ENCODE assay signal across 8 cellular contexts in genomic region chr12:108826807-108827721, GRCh38. TPM values are rescaled to one million over a fixed set of nuclear protein-coding genes. Genes with fewer than 3 reads are reported as not detected.
A peak's percentile ranks its signal among the peaks of the same experiment; 100 is the strongest.
DNase-seq lines count a peak whose midpoint lies in the region; ATAC-seq and TF ChIP-seq lines count a peak whose summit lies in the region.

No MANE protein-coding gene starts in this region.

- no peaks in the 10 kb centered on the region for H4K20me1 ChIP-seq in HCT116 (ENCODE audit: insufficient read depth)
- no peaks in the 10 kb centered on the region for H4K20me1 ChIP-seq in hepatocyte (ENCODE audit: insufficient read depth, poor library complexity, severe bottlenecking)
- peaks cover under 1% of the 10 kb centered on the region for H4K20me1 ChIP-seq in smooth muscle cell (ENCODE audit: low read depth)

- no peak for DNase-seq in HCT116 (ENCODE audit: low read depth, low spot score)
- no peak for DNase-seq in activated T-helper 1 cell treated with anti-CD3 and anti-CD28 coated beads, Interleukin-12 subunit alpha, Interleukin-12 subunit beta, Interleukin-2, Interleukin-4 antibody, amounts not matched to agents 30 ng/mL and 10 ng/mL and 1 ng/mL, durations not matched to agents 14 hours and 24 hours and 36 hours (ENCODE audit: low spot score)
- no peak for DNase-seq in hepatocyte (ENCODE audit: low spot score)
- DNase-seq in smooth muscle cell (lab: John Stamatoyannopoulos, UW; ENCODE audit: unreplicated experiment) = peak; percentile 10
- no peak for DNase-seq in LoVo (ENCODE audit: low spot score)
- no peak for DNase-seq in GM13976 (ENCODE audit: low spot score)
- no peak for DNase-seq in NOMO-1 (lab: John Stamatoyannopoulos, UW; ENCODE audit: unreplicated experiment in 2 of 2)

- H3K4me1 Mint-ChIP-seq in activated T-helper 1 cell treated with anti-CD3 and anti-CD28 coated beads, Interleukin-12 subunit alpha, Interleukin-12 subunit beta, Interleukin-2, Interleukin-4 antibody, amounts not matched to agents 30 ng/mL and 10 ng/mL and 1 ng/mL, durations not matched to agents 14 hours and 24 hours and 36 hours (ENCODE audit: low read depth) = peaks cover 61% of the 10 kb centered on the region

- no peak for TF ChIP-seq POLR2A in HCT116 (IDR thresholded peaks at IDR 0.05; ENCODE audit: borderline replicate concordance, extremely low read depth, insufficient read depth, insufficient read length)

- H3K9me2 ChIP-seq in HCT116 (ENCODE audit: insufficient read depth) (no peaks in the 10 kb centered on the region), hepatocyte (replicated peaks; ENCODE audit: insufficient read depth) (no peaks in the 10 kb centered on the region)

- H2AFZ ChIP-seq in HCT116 (ENCODE audit: low read depth, low read length, poor library complexity, severe bottlenecking) (no peak overlapping the region), hepatocyte (no peak overlapping the region), smooth muscle cell (ENCODE audit: low read depth) (no peak overlapping the region)

- peaks cover 42% of the 10 kb centered on the region for H3F3A ChIP-seq in smooth muscle cell (ENCODE audit: low read depth)

- H3K4me3 ChIP-seq in HCT116 (replicated peaks in 1 of 2; ENCODE audit: low read depth in 1 of 2, low read length in 2 of 2) = no peak overlapping the region
- no peak overlapping the region for H3K4me3 ChIP-seq in hepatocyte
- no peak overlapping the region for H3K4me3 ChIP-seq in smooth muscle cell

- RAD21 ChIA-PET in HCT116 (lab: Charles Lee; ENCODE audit: low non-redundant PET in 1 of 2, low total read pairs in 2 of 2, uncharacterized antibody in 2 of 2, unreplicated experiment in 2 of 2) = no interaction called here

- CTCF ChIA-PET in HCT116 (lab: Charles Lee) = interaction anchor here (0.8 kb wide), 1 partner anchor 23 kb away, joined by 3 read pairs; no protein-coding TSS in a partner anchor

- H3K36me3 ChIP-seq in HCT116 (ENCODE audit: control insufficient read depth in 1 of 2, insufficient read depth in 2 of 2, low read length in 2 of 2) = peaks cover 7 to 42% of the 10 kb centered on the region in 2 experiments; a peak in 3 of 4 replicates
- H3K36me3 ChIP-seq in hepatocyte (replicated peaks; ENCODE audit: insufficient read depth, low read depth) = no peaks in the 10 kb centered on the region
- H3K36me3 ChIP-seq in smooth muscle cell (ENCODE audit: low read depth) = no peaks in the 10 kb centered on the region

- peak overlapping the region; percentile 53 for H3K27ac Mint-ChIP-seq in activated T-helper 1 cell treated with anti-CD3 and anti-CD28 coated beads, Interleukin-12 subunit alpha, Interleukin-12 subunit beta, Interleukin-2, Interleukin-4 antibody, amounts not matched to agents 30 ng/mL and 10 ng/mL and 1 ng/mL, durations not matched to agents 14 hours and 24 hours and 36 hours

- peaks cover 13% of the 10 kb centered on the region for H3K36me3 Mint-ChIP-seq in activated T-helper 1 cell treated with anti-CD3 and anti-CD28 coated beads, Interleukin-12 subunit alpha, Interleukin-12 subunit beta, Interleukin-2, Interleukin-4 antibody, amounts not matched to agents 30 ng/mL and 10 ng/mL and 1 ng/mL, durations not matched to agents 14 hours and 24 hours and 36 hours (ENCODE audit: low read depth)

- ATAC-seq in HCT116 (no peak), GM19328 (IDR thresholded peaks at IDR 0.05; ENCODE audit: unreplicated experiment) (no peak)

- H3K27ac ChIP-seq in HCT116 (ENCODE audit: low read depth, low read length) (no peak overlapping the region; the same call in 1 of the 2 replicates), hepatocyte (peak overlapping the region; percentile 91), smooth muscle cell (ENCODE audit: low read depth) (peak overlapping the region; percentile 99)

- H3K4me3 Mint-ChIP-seq in activated T-helper 1 cell treated with anti-CD3 and anti-CD28 coated beads, Interleukin-12 subunit alpha, Interleukin-12 subunit beta, Interleukin-2, Interleukin-4 antibody, amounts not matched to agents 30 ng/mL and 10 ng/mL and 1 ng/mL, durations not matched to agents 14 hours and 24 hours and 36 hours = peak overlapping the region; percentile 48

- H3K9me3 Mint-ChIP-seq in activated T-helper 1 cell treated with anti-CD3 and anti-CD28 coated beads, Interleukin-12 subunit alpha, Interleukin-12 subunit beta, Interleukin-2, Interleukin-4 antibody, amounts not matched to agents 30 ng/mL and 10 ng/mL and 1 ng/mL, durations not matched to agents 14 hours and 24 hours and 36 hours = no peaks in the 10 kb centered on the region

- H3K9me3 ChIP-seq in HCT116 (ENCODE audit: control insufficient read depth in 1 of 2, insufficient read depth in 1 of 2, low read depth in 1 of 2, low read length in 2 of 2) (no peaks in the 10 kb centered on the region), hepatocyte (ENCODE audit: low read depth) (no peaks in the 10 kb centered on the region), smooth muscle cell (replicated peaks; ENCODE audit: low read depth) (no peaks in the 10 kb centered on the region)

- in situ Hi-C loops in GM13976 (cut with MboI; ENCODE audit: low sequenced_read_pairs, unreplicated experiment) = no loop called here

- POLR2A ChIA-PET in HCT116 (lab: Charles Lee) = interaction anchor here (0.7 kb wide), 1 partner anchor 384 kb away, joined by 3 read pairs; no protein-coding TSS in a partner anchor

- H3K4me1 ChIP-seq in HCT116 (ENCODE audit: control insufficient read depth in 1 of 2, insufficient read depth in 2 of 2, low read length in 2 of 2) = peaks cover 69 to 100% of the 10 kb centered on the region in 2 experiments
- peaks cover 33% of the 10 kb centered on the region for H3K4me1 ChIP-seq in hepatocyte (ENCODE audit: insufficient read depth)
- H3K4me1 ChIP-seq in smooth muscle cell (ENCODE audit: low read depth) = peaks cover 54% of the 10 kb centered on the region

- no peak for TF ChIP-seq RAD21 in HCT116 (IDR thresholded peaks at IDR 0.05; ENCODE audit: low read depth)

- H3K79me2 ChIP-seq in HCT116 (ENCODE audit: insufficient read depth, low read length) (peaks cover 100% of the 10 kb centered on the region), hepatocyte (peaks cover 73% of the 10 kb centered on the region), smooth muscle cell (ENCODE audit: low read depth) (peaks cover 60% of the 10 kb centered on the region)

- H3K27me3 Mint-ChIP-seq in activated T-helper 1 cell treated with anti-CD3 and anti-CD28 coated beads, Interleukin-12 subunit alpha, Interleukin-12 subunit beta, Interleukin-2, Interleukin-4 antibody, amounts not matched to agents 30 ng/mL and 10 ng/mL and 1 ng/mL, durations not matched to agents 14 hours and 24 hours and 36 hours (ENCODE audit: insufficient read depth) = no peaks in the 10 kb centered on the region

- H3K27me3 ChIP-seq in HCT116 (ENCODE audit: insufficient read depth, low read length) (no peaks in the 10 kb centered on the region), hepatocyte (no peaks in the 10 kb centered on the region), smooth muscle cell (ENCODE audit: low read depth) (no peaks in the 10 kb centered on the region)

- no TSS peak for BruUV-seq in HCT116 (replicated peaks; lab: Mats Ljungman, UMichigan)

- 60% methylated on average over 20 of the region's 20 CpGs for whole genome bisulfite sequencing in hepatocyte (ENCODE audit: low lambda C conversion rate, missing lambda C conversion rate)
- 19% methylated on average over 20 of the region's 20 CpGs for WGBS in smooth muscle cell (ENCODE audit: low lambda C conversion rate)

- H3K9ac ChIP-seq in HCT116 (ENCODE audit: low read length) (peak overlapping the region; percentile 42), smooth muscle cell (ENCODE audit: low read depth) (peak overlapping the region; percentile 84)

- H3K4me2 ChIP-seq in HCT116 (ENCODE audit: low read length) (peak overlapping the region; percentile 54; the same call in 1 of the 2 replicates), hepatocyte (peak overlapping the region; percentile 57), smooth muscle cell (peak overlapping the region; percentile 80)

- TF ChIP-seq CTCF in HCT116 (IDR thresholded peaks at IDR 0.05 in 2 of 3, conservative IDR thresholded peaks at IDR 0.05 in 1 of 3; ENCODE audit: borderline replicate concordance in 1 of 3, insufficient read depth in 1 of 3, low read depth in 2 of 3, low read length in 2 of 3) (no peak), hepatocyte (IDR thresholded peaks at IDR 0.05; ENCODE audit: poor library complexity) (no peak), smooth muscle cell (IDR thresholded peaks at IDR 0.05; ENCODE audit: borderline replicate concordance, insufficient read depth, poor library complexity, severe bottlenecking) (no peak), GM13976 (IDR thresholded peaks at IDR 0.05; ENCODE audit: borderline replicate concordance, control extremely low read depth, extremely low read depth, insufficient read depth, missing control alignments) (no peak)

- intact Hi-C loops in HCT116 (cut with micrococcal nuclease) = no loop called here
- intact Hi-C loops in activated T-helper 1 cell treated with anti-CD3 and anti-CD28 coated beads, Interleukin-12 subunit alpha, Interleukin-12 subunit beta, Interleukin-2, Interleukin-4 antibody, amounts not matched to agents 30 ng/mL and 10 ng/mL and 1 ng/mL, durations not matched to agents 14 hours and 24 hours and 36 hours (cut with micrococcal nuclease) = loop anchor here (5.0 kb wide), 1 partner anchor 225 kb away; the partner anchor contains the start of gene USP30

TF ChIP-seq in HCT116, 20 proteins besides CTCF, POLR2A, EP300 and RAD21 (continues in another document):
- TF ChIP-seq MAX (IDR thresholded peaks at IDR 0.05) (no peak), SP1 (IDR thresholded peaks at IDR 0.05; ENCODE audit: low read depth) (no peak), YY1 (IDR thresholded peaks at IDR 0.05; ENCODE audit: extremely low read depth, insufficient replicate concordance, low read depth, low read length) (no peak), FOSL1 (IDR thresholded peaks at IDR 0.05; ENCODE audit: low read depth) (no peak)

RNA-seq across cellular contexts. Expression of gene SSH1, which starts 30.3 kb away (rescaled TPM):
- total RNA-seq in HCT116 (2021; ENCODE audit: unreplicated experiment) = 83.3 TPM
- polyA plus RNA-seq in HCT116 (2012) = 35.7 and 37.1 TPM in 2 replicates
- 25.6 and 26.6 TPM in 2 replicates for total RNA-seq in activated T-helper 1 cell treated with anti-CD3 and anti-CD28 coated beads, Interleukin-12 subunit alpha, Interleukin-12 subunit beta, Interleukin-2, Interleukin-4 antibody, amounts not matched to agents 30 ng/mL and 10 ng/mL and 1 ng/mL, durations not matched to agents 14 hours and 24 hours and 36 hours
- 8.2 and 8.9 TPM in 2 replicates for total RNA-seq in hepatocyte
- polyA plus RNA-seq in hepatocyte = 7.4 and 12.2 TPM in 2 replicates
- 15.2 and 17.2 TPM in 2 replicates for total RNA-seq in smooth muscle cell
- polyA plus RNA-seq in smooth muscle cell = 22.0 and 24.7 TPM in 2 replicates

RNA-seq across cellular contexts. Expression of gene DAO, which starts 52.8 kb away (rescaled TPM):
- total RNA-seq in HCT116 (2021; ENCODE audit: unreplicated experiment) (not detected), hepatocyte (0.90 and 2.2 TPM in 2 replicates), smooth muscle cell (not detected in 2 replicates)
- polyA plus RNA-seq in HCT116 (2012) = not detected in 2 replicates
- not detected in 2 replicates for total RNA-seq in activated T-helper 1 cell treated with anti-CD3 and anti-CD28 coated beads, Interleukin-12 subunit alpha, Interleukin-12 subunit beta, Interleukin-2, Interleukin-4 antibody, amounts not matched to agents 30 ng/mL and 10 ng/mL and 1 ng/mL, durations not matched to agents 14 hours and 24 hours and 36 hours
- polyA plus RNA-seq in hepatocyte (0.41 and 0.88 TPM in 2 replicates), smooth muscle cell (not detected in 2 replicates)
